In the genomic region with DNA sequence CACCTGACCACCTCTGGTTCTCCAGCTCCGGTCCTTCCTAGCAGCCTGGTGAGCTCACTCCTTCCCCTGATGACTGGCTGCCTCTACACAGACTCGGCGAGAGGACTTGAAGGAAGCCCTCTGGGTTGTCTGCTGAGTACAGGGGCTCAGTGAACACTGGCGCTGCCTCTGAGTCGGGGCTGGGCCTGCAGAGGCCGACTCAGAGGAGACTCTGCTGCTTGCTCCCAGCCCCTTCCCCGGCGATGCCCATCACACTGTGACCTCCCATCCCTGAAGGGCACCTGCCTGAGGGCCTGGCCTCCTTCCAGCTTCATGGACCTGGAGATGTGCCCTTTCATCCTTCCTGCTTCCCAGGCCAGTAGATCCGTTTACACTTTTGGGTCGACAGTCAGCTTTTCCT, we compare ENCODE assay signal across 2 cellular contexts.
TF ChIP-seq lines count a peak whose summit lies in the region.

No MANE protein-coding gene starts in this region.

TF ChIP-seq in HEK293, 187 proteins besides CTCF, POLR2A, EP300 and RAD21:
- TF ChIP-seq ZNF138 (tag by site-specific recombination; IDR thresholded peaks at IDR 0.05; ENCODE audit: borderline replicate concordance) (no peak), GLIS1 (tag by site-specific recombination; IDR thresholded peaks at IDR 0.05) (no peak), YY1 (tag by site-specific recombination; IDR thresholded peaks at IDR 0.05) (no peak), ZSCAN16 (tag by site-specific recombination; IDR thresholded peaks at IDR 0.05) (peak; percentile 36; the same call in 1 of the 2 replicates), ZNF10 (tag by site-specific recombination; IDR thresholded peaks at IDR 0.05) (peak; percentile 95)

TF ChIP-seq in HepG2, 621 proteins besides CTCF, POLR2A, EP300 and RAD21:
- no peak for TF ChIP-seq ZBTB8A (CRISPR knock-in tag; IDR thresholded peaks at IDR 0.05; ENCODE audit: borderline replicate concordance, low read depth)
- no peak for TF ChIP-seq SP5 (CRISPR knock-in tag; IDR thresholded peaks at IDR 0.05; ENCODE audit: borderline replicate concordance, low read depth)
- peak; percentile 61; the same call in 1 of the 2 replicates for TF ChIP-seq AKAP8 (CRISPR knock-in tag; IDR thresholded peaks at IDR 0.05)
- peak; percentile 72 for TF ChIP-seq RBM22 (optimal IDR thresholded peaks at IDR 0.05; ENCODE audit: low read length)
- TF ChIP-seq AGO2 (optimal IDR thresholded peaks at IDR 0.05; ENCODE audit: low read depth, low read length) = peak; percentile 63
